14 cellular contexts compared by ENCODE assay signal in the genomic region with DNA sequence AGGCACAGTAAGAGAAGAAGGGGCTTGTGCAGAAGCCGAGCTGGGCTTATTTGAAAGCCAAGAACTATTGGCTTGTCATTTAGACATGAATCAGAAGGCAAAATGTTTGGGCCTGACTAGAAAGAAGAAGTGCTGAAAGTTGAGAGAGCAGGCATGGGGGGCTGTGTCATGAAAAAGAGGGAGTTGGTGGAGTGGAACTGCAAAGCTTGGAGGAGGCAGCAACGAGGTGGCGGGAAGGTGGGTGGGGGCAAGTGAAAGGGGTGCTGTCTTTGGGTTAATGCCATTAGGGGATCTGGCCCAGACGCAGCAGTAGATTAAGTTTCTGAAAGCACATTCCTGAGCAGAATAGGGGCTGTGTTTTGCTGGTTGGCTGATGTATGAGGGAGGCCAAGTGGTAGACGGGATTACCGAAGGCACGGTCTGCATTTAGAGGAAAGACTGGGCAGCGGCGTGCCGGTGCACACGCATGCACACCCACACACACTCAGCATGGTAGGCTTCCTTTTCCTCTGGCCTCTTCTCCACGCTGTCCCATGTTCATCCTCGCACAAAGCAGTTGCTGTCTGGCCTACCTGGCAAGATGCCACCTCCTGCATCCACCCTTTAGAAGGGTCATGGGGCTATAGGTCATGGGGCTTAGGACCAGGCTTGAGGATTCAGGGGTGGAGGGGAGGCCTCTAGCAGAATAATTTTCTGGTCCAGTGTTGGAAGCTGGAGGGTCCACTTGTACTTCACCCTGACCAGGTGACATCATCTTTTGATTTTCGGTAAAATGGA. TPM values are rescaled to one million over a fixed set of nuclear protein-coding genes. Genes with fewer than 3 reads are reported as not detected.
A peak's percentile ranks its signal among the peaks of the same experiment; 100 is the strongest.
DNase-seq lines count a peak whose midpoint lies in the region; ATAC-seq and TF ChIP-seq lines count a peak whose summit lies in the region.
"Had no signal": no experiment of that assay in that cellular context is flagged by ENCODE, and none has a peak within 500 bp of the region (broad histone marks: within the 10 kb centered on the region; RNA-seq: fewer than 3 reads in every experiment).

No MANE protein-coding gene starts in this region.

- peak overlapping the region; percentile 93 for H3K27ac Mint-ChIP-seq in neural crest cell (ENCODE audit: unreplicated experiment)
- H3K27ac Mint-ChIP-seq: naive thymus-derived CD8-positive, alpha-beta T cell had no signal

- no peak overlapping the region for H3K4me3 ChIP-seq in breast epithelium
- no peak overlapping the region for H3K4me3 ChIP-seq in mammary epithelial cell (replicated peaks in 1 of 3; ENCODE audit: insufficient read depth in 1 of 3, low read depth in 2 of 3, low read length in 3 of 3)
- H3K4me3 ChIP-seq in heart left ventricle = no peak overlapping the region
- no peak overlapping the region for H3K4me3 ChIP-seq in vagina
- H3K4me3 ChIP-seq in H7 (ENCODE audit: insufficient read depth, low read depth, low read length) = no peak overlapping the region
- H3K4me3 ChIP-seq: A549 had no signal

- intact Hi-C loops in breast epithelium (cut with DNase I; ENCODE audit: low total_unique reads) (no loop called here), mammary epithelial cell (cut with micrococcal nuclease) (no loop called here), heart left ventricle (cut with DNase I) (no loop called here), vagina (cut with DNase I) (no loop called here)

- H3K9me3 Mint-ChIP-seq in neural crest cell = no peaks in the 10 kb centered on the region
- H3K9me3 Mint-ChIP-seq: naive thymus-derived CD8-positive, alpha-beta T cell had no signal

- ATAC-seq in heart left ventricle (peak; percentile 18 to 59 (median 29)), GM18873 (IDR thresholded peaks at IDR 0.05; ENCODE audit: low FRiP score, unreplicated experiment) (no peak)
- ATAC-seq: A549; naive thymus-derived CD8-positive, alpha-beta T cell had no signal

- peaks cover 25% of the 10 kb centered on the region for H3K4me1 Mint-ChIP-seq in neural crest cell

- H3K36me3 ChIP-seq in breast epithelium (no peaks in the 10 kb centered on the region), mammary epithelial cell (ENCODE audit: insufficient read depth, low read length) (no peaks in the 10 kb centered on the region), heart left ventricle (peaks cover 0 to 33% (median 5%) of the 10 kb centered on the region in 9 donors), vagina (peaks cover 0 to 28% of the 10 kb centered on the region in 2 donors), H7 (replicated peaks; ENCODE audit: control insufficient read depth, insufficient read depth, low read length) (no peaks in the 10 kb centered on the region)

- TF ChIP-seq POLR2A in breast epithelium (IDR thresholded peaks at IDR 0.05) (no peak), heart left ventricle (IDR thresholded peaks at IDR 0.05) (no peak), vagina (IDR thresholded peaks at IDR 0.05) (no peak)

- H3K4me1 ChIP-seq in breast epithelium = peaks cover 0 to 21% of the 10 kb centered on the region in 2 donors
- peaks cover 13% of the 10 kb centered on the region for H3K4me1 ChIP-seq in mammary epithelial cell (ENCODE audit: insufficient read depth, low read length)
- peaks cover 0 to 35% (median 2%) of the 10 kb centered on the region in 12 donors for H3K4me1 ChIP-seq in heart left ventricle
- H3K4me1 ChIP-seq in vagina = peaks cover 36% of the 10 kb centered on the region
- H3K4me1 ChIP-seq: A549 had no signal

- CTCF ChIA-PET in mammary epithelial cell (lab: Charles Lee; ENCODE audit: low non-redundant PET) = no interaction called here

- H3K79me2 ChIP-seq in mammary epithelial cell (ENCODE audit: insufficient read depth, low read length) = no peaks in the 10 kb centered on the region

- H3K9me3 ChIP-seq in breast epithelium (no peaks in the 10 kb centered on the region), mammary epithelial cell (replicated peaks; ENCODE audit: insufficient read depth, low read length) (no peaks in the 10 kb centered on the region), heart left ventricle (no peaks in the 10 kb centered on the region), vagina (no peaks in the 10 kb centered on the region)
- H3K9me3 ChIP-seq: A549 had no signal

- H3K27me3 Mint-ChIP-seq in neural crest cell (ENCODE audit: low read depth) = no peaks in the 10 kb centered on the region

- no peak overlapping the region for H3K4me2 ChIP-seq in mammary epithelial cell (ENCODE audit: insufficient read depth, low read depth, low read length)
- H3K4me2 ChIP-seq: A549 had no signal

- no peak overlapping the region for H2AFZ ChIP-seq in mammary epithelial cell (ENCODE audit: low read depth, low read length)

- H3K4me3 Mint-ChIP-seq in neural crest cell = no peak overlapping the region
- H3K4me3 Mint-ChIP-seq: naive thymus-derived CD8-positive, alpha-beta T cell had no signal

- 50% methylated on average over 12 of the region's 14 CpGs for WGBS in mammary epithelial cell (ENCODE audit: low coverage, missing lambda C conversion rate)
- WGBS in heart left ventricle, 4 donors = 66 to 75% (median 70%) methylated on average over 13 to 14 of the region's 14 CpGs

- TF ChIP-seq CTCF in breast epithelium (IDR thresholded peaks at IDR 0.05) = no peak
- TF ChIP-seq CTCF in mammary epithelial cell (conservative IDR thresholded peaks at IDR 0.05 in 1 of 2, IDR thresholded peaks at IDR 0.05 in 1 of 2; ENCODE audit: extremely low read depth in 1 of 2, insufficient read depth in 1 of 2, low read depth in 1 of 2, low read length in 2 of 2) = no peak
- no peak for TF ChIP-seq CTCF in heart left ventricle (IDR thresholded peaks at IDR 0.05)
- TF ChIP-seq CTCF in neural crest cell (conservative IDR thresholded peaks at IDR 0.05) = no peak
- no peak for TF ChIP-seq CTCF in vagina (IDR thresholded peaks at IDR 0.05)

- no peak overlapping the region for H3K9ac ChIP-seq in mammary epithelial cell (ENCODE audit: insufficient read depth, low read length)

- peak overlapping the region; percentile 84 to 92 for H3K27ac ChIP-seq in breast epithelium
- H3K27ac ChIP-seq in mammary epithelial cell (ENCODE audit: insufficient read depth, low read depth, low read length) = no peak overlapping the region
- H3K27ac ChIP-seq in heart left ventricle = peak overlapping the region in 6 of 12 donors; percentile 29 to 59 (median 40)
- peak overlapping the region; percentile 61 for H3K27ac ChIP-seq in vagina
- H3K27ac ChIP-seq: A549 had no signal

- H3K36me3 Mint-ChIP-seq in neural crest cell (ENCODE audit: low read depth) = peaks cover 29% of the 10 kb centered on the region
- H3K36me3 Mint-ChIP-seq: naive thymus-derived CD8-positive, alpha-beta T cell had no signal

- no TSS peak for BruUV-seq in mammary epithelial cell (replicated peaks; lab: Mats Ljungman, UMichigan)

- DNase-seq in breast epithelium (ENCODE audit: low spot score in 2 of 2) = no peak
- DNase-seq in mammary epithelial cell = no peak
- DNase-seq in heart left ventricle = peak in 1 of 5 donors; percentile 44
- DNase-seq in neural crest cell (ENCODE audit: low read depth, low spot score) = no peak
- no peak for DNase-seq in vagina (ENCODE audit: extremely low spot score in 2 of 2)
- DNase-seq in H7 = no peak
- no peak for DNase-seq in NCI-H345 (lab: John Stamatoyannopoulos, UW)
- DNase-seq: activated naive CD4-positive, alpha-beta T cell treated with anti-CD3 and anti-CD28 coated beads, Interleukin-2, amount 50 U/mL, for 16 hours; Calu3; naive thymus-derived CD8-positive, alpha-beta T cell; RPMI8226; stimulated activated CD4-positive, alpha-beta T cell treated with anti-CD3 and anti-CD28 coated beads, Interleukin-12 subunit alpha, Interleukin-12 subunit beta, amount 100 ng/mL, for 4 hours had no signal

- H3K27me3 ChIP-seq in breast epithelium (no peaks in the 10 kb centered on the region), mammary epithelial cell (ENCODE audit: insufficient read depth, low read length) (no peaks in the 10 kb centered on the region), heart left ventricle (no peaks in the 10 kb centered on the region), vagina (no peaks in the 10 kb centered on the region), H7 (ENCODE audit: control insufficient read depth, insufficient read depth, low read length) (no peaks in the 10 kb centered on the region)

- dilution Hi-C loops in mammary epithelial cell (cut with HindIII; ENCODE audit: low sequenced_read_pairs) = no loop called here

- no peaks in the 10 kb centered on the region for H4K20me1 ChIP-seq in mammary epithelial cell (ENCODE audit: insufficient read depth, low read length)

- in situ Hi-C loops in mammary epithelial cell (cut with MboI; ENCODE audit: low sequenced_read_pairs in 2 of 2) = no loop called here

RNA-seq across cellular contexts. Expression of a gene that starts 43.0 kb away (rescaled TPM):
- total RNA-seq in breast epithelium (10 to 100 TPM; 48.8 to 56.6 (median 55.1) TPM), mammary epithelial cell (10 to 100 TPM; 18.5 to 49.7 TPM), heart left ventricle (10 to 100 TPM in 1 of 9 donors, 1 to 10 TPM in 8; 3.1 to 12.2 (median 6.0) TPM), neural crest cell (114 and 130 TPM in 2 replicates), vagina (93.1 TPM)
- polyA plus RNA-seq in mammary epithelial cell (16.5 TPM), heart left ventricle (1 to 10 TPM; 1.9 to 2.0 TPM)
- polyA minus RNA-seq in mammary epithelial cell = 26.3 TPM
- 2.8 and 3.0 TPM in 2 replicates for total RNA-seq in H7 (2014; rRNA removed; shearing (Covaris generic))
- total RNA-seq: naive thymus-derived CD8-positive, alpha-beta T cell had no signal
- polyA plus RNA-seq: naive thymus-derived CD8-positive, alpha-beta T cell had no signal
